Comparison of ENCODE assay signal across 21 cellular contexts in genomic region chr22:26581769-26582168, GRCh38. TPM values are rescaled to one million over a fixed set of nuclear protein-coding genes. Genes with fewer than 3 reads are reported as not detected.
"Had no signal": no experiment of that assay in that cellular context is flagged by ENCODE, and none has a peak within 500 bp of the region (broad histone marks: within the 10 kb centered on the region; RNA-seq: fewer than 3 reads in every experiment).

No MANE protein-coding gene starts in this region.

- H3K4me1 ChIP-seq: colonic mucosa had no signal

- H3K4me3 ChIP-seq: adrenal gland, colonic mucosa, heart right ventricle, left lung, mucosa of descending colon, stomach, thoracic aorta had no signal

- H3K36me3 ChIP-seq: colonic mucosa, thoracic aorta had no signal

- H3K27me3 ChIP-seq: adrenal gland, colonic mucosa, heart right ventricle, left lung, stomach had no signal

- FAIRE-seq: endothelial cell of umbilical vein, frontal cortex had no signal

- H3K9me3 ChIP-seq: adrenal gland, colonic mucosa, heart right ventricle, left lung, mucosa of descending colon, stomach, thoracic aorta had no signal

- H3K27me3 Mint-ChIP-seq: T-helper 17 cell had no signal

- H3K27ac ChIP-seq: adrenal gland, colonic mucosa, heart right ventricle, left lung, stomach, thoracic aorta had no signal

- DNase-seq: activated CD4-positive, alpha-beta T cell treated with anti-CD3 and anti-CD28 coated beads, Interleukin-2, amount 50 U/mL, for 1 hour; activated CD4-positive, CD25-positive, alpha-beta regulatory T cell; activated naive CD4-positive, alpha-beta T cell treated with Interleukin-2 at 50 U/mL for 16 hours; adrenal gland; colonic mucosa; heart right ventricle; islet precursor cell; left lung; mucosa of descending colon; stimulated activated CD4-positive, alpha-beta T cell treated with anti-CD3 and anti-CD28 coated beads, Interleukin-4, amount 100 ng/mL, for 24 hours; stomach; T-helper 17 cell had no signal

- H3K4me3 Mint-ChIP-seq: T-helper 17 cell had no signal

- ATAC-seq: heart right ventricle, left lung, mucosa of descending colon, T-helper 17 cell had no signal

RNA-seq across cellular contexts. Expression of gene CRYBB1, which starts 36.1 kb away (rescaled TPM):
- total RNA-seq: endothelial cell of umbilical vein, fibroblast of lung, osteoblast, pulmonary artery endothelial cell, T-helper 17 cell had no signal
- polyA plus RNA-seq: endothelial cell of umbilical vein, fibroblast of lung, neural cell had no signal

RNA-seq across cellular contexts. Expression of gene CRYBA4, which starts 40.0 kb away (rescaled TPM):
- total RNA-seq: adrenal gland, cardiac septum, endothelial cell of umbilical vein, fibroblast of lung, frontal cortex, left lung, mucosa of descending colon, osteoblast, pulmonary artery endothelial cell, stomach, T-helper 17 cell, thoracic aorta, urinary bladder had no signal
- polyA plus RNA-seq: adrenal gland, endothelial cell of umbilical vein, fibroblast of lung, heart right ventricle, neural cell, stomach, urinary bladder had no signal
